ENCODE assay signal across 8 cellular contexts in the genomic region with DNA sequence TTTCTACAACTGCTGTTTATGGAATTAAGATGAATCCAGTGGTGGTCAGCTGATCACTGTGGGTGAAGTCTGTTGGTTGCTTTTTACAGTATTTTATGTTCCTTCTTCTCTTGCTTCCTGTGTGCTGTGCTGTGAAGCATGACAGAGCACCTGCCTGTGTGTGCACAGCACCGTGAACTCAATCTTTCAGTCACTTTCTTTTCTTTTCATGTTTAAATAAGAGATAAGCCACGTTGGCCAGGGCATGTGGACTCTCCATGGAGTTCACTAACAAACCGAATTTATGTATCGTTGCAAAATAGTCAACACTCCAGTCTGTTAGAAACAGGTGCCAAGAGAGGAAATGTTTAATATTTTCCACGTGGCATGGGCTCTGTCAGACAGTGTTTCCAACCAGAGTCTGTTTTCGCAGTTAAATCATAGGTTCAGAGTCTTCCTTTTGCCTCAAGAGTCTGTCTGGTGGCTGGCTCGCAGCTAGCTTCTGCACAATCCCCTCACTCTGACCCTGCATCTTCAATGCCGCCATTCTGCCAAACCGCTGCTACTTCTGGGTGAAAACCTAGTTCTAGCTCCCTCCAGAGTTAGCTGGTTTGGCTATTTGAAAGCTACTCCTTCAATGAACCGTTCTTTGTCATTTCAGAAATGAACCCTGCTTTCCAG.
DNase-seq lines count a peak whose midpoint lies in the region; ATAC-seq and TF ChIP-seq lines count a peak whose summit lies in the region.

No MANE protein-coding gene starts in this region.

- 59 to 60% methylated on average over 10 of the region's 10 CpGs for WGBS in tibial nerve, 2 donors

- H3K9me3 ChIP-seq in Caco-2 (no peaks in the 10 kb centered on the region), tibial nerve (no peaks in the 10 kb centered on the region)

- no peak for TF ChIP-seq EP300 in tibial nerve (IDR thresholded peaks at IDR 0.05)

- POLR2A ChIA-PET in Caco-2 (lab: Charles Lee), result no interaction called here

- intact Hi-C loops in Caco-2 (cut with micrococcal nuclease; ENCODE audit: unreplicated experiment) (loop anchor here (5.0 kb wide), 2 partner anchors 210 to 275 kb away; no protein-coding TSS in a partner anchor), Calu3 (cut with micrococcal nuclease; ENCODE audit: unreplicated experiment) (no loop called here)

- peak overlapping the region in 1 of 4 donors; percentile 40 for H3K27ac ChIP-seq in tibial nerve

- no peak for TF ChIP-seq CTCF in Caco-2 (IDR thresholded peaks at IDR 0.05; ENCODE audit: insufficient read depth in 1 of 2, low read depth in 1 of 2, low read length in 1 of 2, severe bottlenecking in 1 of 2, unreplicated experiment in 1 of 2)
- TF ChIP-seq CTCF in tibial nerve (IDR thresholded peaks at IDR 0.05), result no peak
- TF ChIP-seq CTCF in Calu3 (IDR thresholded peaks at IDR 0.05; ENCODE audit: unreplicated experiment), result no peak

- H3K36me3 Mint-ChIP-seq in Caco-2 (ENCODE audit: insufficient read depth, unreplicated experiment) (peaks cover 5% of the 10 kb centered on the region), Calu3 (ENCODE audit: insufficient read depth, unreplicated experiment) (no peaks in the 10 kb centered on the region)

- H3K4me3 Mint-ChIP-seq in Caco-2 (ENCODE audit: unreplicated experiment), result peak overlapping the region; percentile 52
- H3K4me3 Mint-ChIP-seq in Calu3 (ENCODE audit: low read depth, unreplicated experiment), result no peak overlapping the region

- no peaks in the 10 kb centered on the region for H3K27me3 ChIP-seq in Caco-2 (replicated peaks; ENCODE audit: control insufficient read depth, insufficient read depth, low read length)
- no peaks in the 10 kb centered on the region for H3K27me3 ChIP-seq in tibial nerve

- no peak for TF ChIP-seq POLR2A in tibial nerve (IDR thresholded peaks at IDR 0.05)

- ATAC-seq in GM19467 (IDR thresholded peaks at IDR 0.05; ENCODE audit: unreplicated experiment) (peak; percentile 94), HG03457 (IDR thresholded peaks at IDR 0.05; ENCODE audit: unreplicated experiment) (peak; percentile 97)

- H3K27me3 Mint-ChIP-seq in Caco-2 (ENCODE audit: insufficient read depth, unreplicated experiment) (no peaks in the 10 kb centered on the region), Calu3 (ENCODE audit: unreplicated experiment) (no peaks in the 10 kb centered on the region)

- H3K4me1 ChIP-seq in Caco-2 (peaks cover 15% of the 10 kb centered on the region), tibial nerve (no peaks in the 10 kb centered on the region)

- CTCF ChIA-PET in Caco-2 (lab: Charles Lee) (no interaction called here), Calu3 (lab: Charles Lee) (interaction anchor here (1.0 kb wide), 1 partner anchor 11 kb away, joined by 3 read pairs; no protein-coding TSS in a partner anchor)

- DNase-seq in Caco-2, result peak; percentile 35 to 38
- peak; percentile 90 to 93 for DNase-seq in SHP77 (lab: John Stamatoyannopoulos, UW)
- no peak for DNase-seq in tibial nerve (ENCODE audit: low spot score in 2 of 2)
- no peak for DNase-seq in cerebellar nuclear complex (lab: John Stamatoyannopoulos, UW)
- no peak for DNase-seq in Calu3
- DNase-seq in anterior cingulate cortex (lab: John Stamatoyannopoulos, UW), result no peak

- BruUV-seq in Caco-2 (replicated peaks; lab: Mats Ljungman, UMichigan) (no TSS peak), Calu3 (replicated peaks; lab: Mats Ljungman, UMichigan) (no TSS peak)

- H3K4me1 Mint-ChIP-seq in Caco-2 (ENCODE audit: low read depth, unreplicated experiment) (peaks cover 16% of the 10 kb centered on the region), Calu3 (ENCODE audit: low read depth, unreplicated experiment) (peaks cover 16% of the 10 kb centered on the region)

- H3K36me3 ChIP-seq in Caco-2 (ENCODE audit: control insufficient read depth, insufficient read depth, low read length) (no peaks in the 10 kb centered on the region), tibial nerve (no peaks in the 10 kb centered on the region)

- H3K4me3 ChIP-seq in Caco-2 (ENCODE audit: low read depth, low read length) (peak overlapping the region; percentile 8), tibial nerve (no peak overlapping the region)

- H3K9me3 Mint-ChIP-seq in Caco-2 (ENCODE audit: unreplicated experiment) (no peaks in the 10 kb centered on the region), Calu3 (ENCODE audit: low read depth, unreplicated experiment) (peaks cover 3% of the 10 kb centered on the region)

- H3K27ac Mint-ChIP-seq in Caco-2 (ENCODE audit: unreplicated experiment), result no peak overlapping the region
- no peak overlapping the region for H3K27ac Mint-ChIP-seq in Calu3 (ENCODE audit: unreplicated experiment)

Comparison
In these comparisons a context has a peak if more than half of its experiments do, and no peak if none do; other contexts are left out.
1. DNase-seq: peak in Caco-2 (2 of 2) and SHP77 (2 of 2); none in tibial nerve (0 of 2), cerebellar nuclear complex (0 of 2), Calu3 (single experiment) and anterior cingulate cortex (0 of 58).